10 cellular contexts compared by ENCODE assay signal in the genomic region with DNA sequence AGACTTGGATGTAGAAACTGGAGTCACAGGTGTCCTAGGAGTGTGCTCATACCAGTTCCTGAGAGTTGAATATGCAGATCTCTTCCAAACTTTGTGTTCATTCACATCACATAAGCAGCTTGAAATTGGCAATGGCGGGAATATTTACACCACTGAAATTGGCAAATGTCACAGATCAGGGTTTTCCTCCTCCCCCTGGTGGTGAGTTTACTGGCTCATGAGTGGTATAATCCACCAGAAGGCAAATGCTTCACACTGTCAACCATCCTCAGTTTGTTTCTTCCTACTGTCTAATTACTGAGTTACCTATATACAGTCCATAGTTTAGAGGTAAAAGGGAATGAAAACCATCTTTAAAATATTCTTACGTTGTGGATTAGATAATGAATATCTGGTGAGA.
DNase-seq lines count a peak whose midpoint lies in the region; ATAC-seq and TF ChIP-seq lines count a peak whose summit lies in the region.
"Had no signal": no experiment of that assay in that cellular context is flagged by ENCODE, and none has a peak within 500 bp of the region (broad histone marks: within the 10 kb centered on the region; RNA-seq: fewer than 3 reads in every experiment).

No MANE protein-coding gene starts in this region.

- H3K27me3 ChIP-seq in SK-N-SH (ENCODE audit: insufficient read depth) = no peaks in the 10 kb centered on the region
- H3K27me3 ChIP-seq in psoas muscle (ENCODE audit: insufficient read depth in 3 of 3, low read length in 2 of 3) = no peaks in the 10 kb centered on the region

- ATAC-seq in SK-N-SH treated with all-trans-retinoic acid at 6 μM for 48 hours (no peak), HG02870 (IDR thresholded peaks at IDR 0.05; ENCODE audit: unreplicated experiment) (peak; percentile 33), psoas muscle (no peak)

- intact Hi-C loops in activated CD4-positive, alpha-beta T cell treated with anti-CD3 and anti-CD28 coated beads, Interleukin-2, amount 10 ng/mL, durations not matched to agents 24 days and 14 days (cut with micrococcal nuclease) = loop anchor here (1.0 to 10.0 kb wide), 3 partner anchors 182 to 1502 kb away; no protein-coding TSS in a partner anchor
- intact Hi-C loops in psoas muscle (cut with DNase I) = no loop called here

- H3K4me3 ChIP-seq in SK-N-SH (ENCODE audit: low read depth in 2 of 2, low read length in 1 of 2) (no peak overlapping the region), psoas muscle (no peak overlapping the region)

- WGBS in SK-N-SH (ENCODE audit: low lambda C conversion rate) = 88% methylated on average over 2 of the region's 2 CpGs
- 89 to 92% (median 91%) methylated on average over 2 of the region's 2 CpGs for WGBS in psoas muscle, 3 donors

- DNase-seq in SK-N-SH (no peak), psoas muscle (no peak), pons (ENCODE audit: low spot score) (no peak), COLO829 (ENCODE audit: low spot score) (no peak), NCI-H1694 (lab: John Stamatoyannopoulos, UW) (no peak)
- DNase-seq in activated CD4-positive, alpha-beta T cell treated with anti-CD3 and anti-CD28 coated beads, Interleukin-2, amount 10 ng/mL, durations not matched to agents 24 days and 14 days = peak; percentile 73
- DNase-seq: mesenchymal stem cell had no signal

- CTCF ChIA-PET in SK-N-SH (lab: Yijun Ruan, JAX) = interaction anchor here (1.0 kb wide), 2 partner anchors 62 to 428 kb away, joined by 3 read pairs; no protein-coding TSS in a partner anchor

- H3K36me3 Mint-ChIP-seq in activated CD4-positive, alpha-beta T cell treated with anti-CD3 and anti-CD28 coated beads, Interleukin-2, amount 10 ng/mL, durations not matched to agents 24 days and 14 days (ENCODE audit: low read depth) = no peaks in the 10 kb centered on the region
- H3K36me3 Mint-ChIP-seq: activated naive CD4-positive, alpha-beta T cell treated with anti-CD3 and anti-CD28 coated beads, Interleukin-2, amount 50 U/mL, for 24 hours had no signal

- H3K4me1 ChIP-seq in SK-N-SH (ENCODE audit: control insufficient read depth in 1 of 2, insufficient read depth in 2 of 2, low read depth in 1 of 2, low read length in 1 of 2) = no peaks in the 10 kb centered on the region; a peak in 1 of 4 replicates
- no peaks in the 10 kb centered on the region for H3K4me1 ChIP-seq in psoas muscle

- no peaks in the 10 kb centered on the region for H3K9me3 Mint-ChIP-seq in activated CD4-positive, alpha-beta T cell treated with anti-CD3 and anti-CD28 coated beads, Interleukin-2, amount 10 ng/mL, durations not matched to agents 24 days and 14 days
- H3K9me3 Mint-ChIP-seq: activated naive CD4-positive, alpha-beta T cell treated with anti-CD3 and anti-CD28 coated beads, Interleukin-2, amount 50 U/mL, for 24 hours had no signal

- H4K20me1 ChIP-seq in SK-N-SH (ENCODE audit: insufficient read depth) = no peaks in the 10 kb centered on the region

- no peaks in the 10 kb centered on the region for H3K36me3 ChIP-seq in SK-N-SH (replicated peaks in 1 of 2; ENCODE audit: control insufficient read depth in 1 of 2, insufficient read depth in 2 of 2, low read length in 1 of 2)
- H3K36me3 ChIP-seq in psoas muscle (ENCODE audit: insufficient read depth in 1 of 2, low read depth in 1 of 2) = no peaks in the 10 kb centered on the region

- H3K79me2 ChIP-seq in SK-N-SH (ENCODE audit: insufficient read depth) = no peaks in the 10 kb centered on the region

- H3F3A ChIP-seq in SK-N-SH (replicated peaks; ENCODE audit: insufficient read depth) = no peaks in the 10 kb centered on the region

- TF ChIP-seq EP300 in SK-N-SH (IDR thresholded peaks at IDR 0.05; ENCODE audit: borderline replicate concordance in 1 of 2, low read depth in 1 of 2, low read length in 1 of 2) = no peak

- H3K9ac ChIP-seq in SK-N-SH = no peak overlapping the region

- H3K4me1 Mint-ChIP-seq in activated CD4-positive, alpha-beta T cell treated with anti-CD3 and anti-CD28 coated beads, Interleukin-2, amount 10 ng/mL, durations not matched to agents 24 days and 14 days = peaks cover 2% of the 10 kb centered on the region
- H3K4me1 Mint-ChIP-seq: activated naive CD4-positive, alpha-beta T cell treated with anti-CD3 and anti-CD28 coated beads, Interleukin-2, amount 50 U/mL, for 24 hours had no signal

- TF ChIP-seq CTCF in SK-N-SH (IDR thresholded peaks at IDR 0.05) (peak; percentile 27; the same call in 1 of the 2 replicates), psoas muscle (IDR thresholded peaks at IDR 0.05) (peak; percentile 6)

- H3K27ac ChIP-seq in SK-N-SH (ENCODE audit: low read depth in 2 of 2, low read length in 1 of 2) (no peak overlapping the region), psoas muscle (no peak overlapping the region)

- no peaks in the 10 kb centered on the region for H3K9me2 ChIP-seq in SK-N-SH

- no peak overlapping the region for H2AFZ ChIP-seq in SK-N-SH (ENCODE audit: low read depth)

- H3K4me3 Mint-ChIP-seq in activated CD4-positive, alpha-beta T cell treated with anti-CD3 and anti-CD28 coated beads, Interleukin-2, amount 10 ng/mL, durations not matched to agents 24 days and 14 days = no peak overlapping the region
- H3K4me3 Mint-ChIP-seq: activated naive CD4-positive, alpha-beta T cell treated with anti-CD3 and anti-CD28 coated beads, Interleukin-2, amount 50 U/mL, for 24 hours had no signal

- H3K4me2 ChIP-seq in SK-N-SH = no peak overlapping the region

- H3K9me3 ChIP-seq in SK-N-SH (no peaks in the 10 kb centered on the region), psoas muscle (no peaks in the 10 kb centered on the region)

- peaks cover 4% of the 10 kb centered on the region for H3K27me3 Mint-ChIP-seq in activated CD4-positive, alpha-beta T cell treated with anti-CD3 and anti-CD28 coated beads, Interleukin-2, amount 10 ng/mL, durations not matched to agents 24 days and 14 days
- H3K27me3 Mint-ChIP-seq: activated naive CD4-positive, alpha-beta T cell treated with anti-CD3 and anti-CD28 coated beads, Interleukin-2, amount 50 U/mL, for 24 hours had no signal

- no peak overlapping the region for H3K27ac Mint-ChIP-seq in activated CD4-positive, alpha-beta T cell treated with anti-CD3 and anti-CD28 coated beads, Interleukin-2, amount 10 ng/mL, durations not matched to agents 24 days and 14 days
- H3K27ac Mint-ChIP-seq: activated naive CD4-positive, alpha-beta T cell treated with anti-CD3 and anti-CD28 coated beads, Interleukin-2, amount 50 U/mL, for 24 hours had no signal

- no peak for TF ChIP-seq RAD21 in SK-N-SH (IDR thresholded peaks at IDR 0.05; ENCODE audit: low read length)

- POLR2A ChIA-PET in SK-N-SH (lab: Yijun Ruan, JAX) = no interaction called here

TF ChIP-seq in SK-N-SH, 30 proteins besides CTCF, POLR2A, EP300 and RAD21 (continues in another document):
- no peak for TF ChIP-seq REST (IDR thresholded peaks at IDR 0.05; ENCODE audit: low read depth, low read length)

TF ChIP-seq in SK-N-SH treated with all-trans-retinoic acid at 6 μM for 48 hours, 23 proteins besides CTCF, POLR2A, EP300 and RAD21:
- no peak for TF ChIP-seq BACH2 (CRISPR knock-in tag; IDR thresholded peaks at IDR 0.05; ENCODE audit: borderline replicate concordance)
- TF ChIP-seq ZFP3 (CRISPR knock-in tag; IDR thresholded peaks at IDR 0.05) = no peak
- TF ChIP-seq ISL1 (CRISPR knock-in tag; IDR thresholded peaks at IDR 0.05) = no peak
- TF ChIP-seq ZNF565 (CRISPR knock-in tag; conservative IDR thresholded peaks at IDR 0.05; ENCODE audit: low read depth) = no peak
- TF ChIP-seq ZNF70 (CRISPR knock-in tag; IDR thresholded peaks at IDR 0.05) = no peak
- no peak for TF ChIP-seq OSR1 (CRISPR knock-in tag; IDR thresholded peaks at IDR 0.05)
- no peak for TF ChIP-seq TOX (CRISPR knock-in tag; IDR thresholded peaks at IDR 0.05; ENCODE audit: borderline replicate concordance)
- no peak for TF ChIP-seq ARNTL (CRISPR knock-in tag; IDR thresholded peaks at IDR 0.05; ENCODE audit: borderline replicate concordance, low read depth)
- no peak for TF ChIP-seq ZC3H10 (CRISPR knock-in tag; IDR thresholded peaks at IDR 0.05)
- TF ChIP-seq TCF4 (CRISPR knock-in tag; IDR thresholded peaks at IDR 0.05; ENCODE audit: borderline replicate concordance) = no peak
- TF ChIP-seq, protein P1, sequence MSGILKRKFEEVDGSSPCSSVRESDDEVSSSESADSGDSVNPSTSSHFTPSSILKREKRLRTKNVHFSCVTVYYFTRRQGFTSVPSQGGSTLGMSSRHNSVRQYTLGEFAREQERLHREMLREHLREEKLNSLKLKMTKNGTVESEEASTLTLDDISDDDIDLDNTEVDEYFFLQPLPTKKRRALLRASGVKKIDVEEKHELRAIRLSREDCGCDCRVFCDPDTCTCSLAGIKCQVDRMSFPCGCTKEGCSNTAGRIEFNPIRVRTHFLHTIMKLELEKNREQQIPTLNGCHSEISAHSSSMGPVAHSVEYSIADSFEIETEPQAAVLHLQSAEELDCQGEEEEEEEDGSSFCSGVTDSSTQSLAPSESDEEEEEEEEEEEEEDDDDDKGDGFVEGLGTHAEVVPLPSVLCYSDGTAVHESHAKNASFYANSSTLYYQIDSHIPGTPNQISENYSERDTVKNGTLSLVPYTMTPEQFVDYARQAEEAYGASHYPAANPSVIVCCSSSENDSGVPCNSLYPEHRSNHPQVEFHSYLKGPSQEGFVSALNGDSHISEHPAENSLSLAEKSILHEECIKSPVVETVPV (CRISPR knock-in tag; IDR thresholded peaks at IDR 0.05) = no peak
- no peak for TF ChIP-seq PATZ1 (CRISPR knock-in tag; IDR thresholded peaks at IDR 0.05; ENCODE audit: borderline replicate concordance)
- TF ChIP-seq ZFP30 (CRISPR knock-in tag; IDR thresholded peaks at IDR 0.05) = no peak
- no peak for TF ChIP-seq CSDC2 (CRISPR knock-in tag; IDR thresholded peaks at IDR 0.05)
- TF ChIP-seq SNAI2 (CRISPR knock-in tag; IDR thresholded peaks at IDR 0.05) = no peak
TF ChIP-seq in SK-N-SH treated with all-trans-retinoic acid at 6 μM for 48 hours: peak in this region for 0.
